ENCODE assay signal across 1 cellular context in genomic region chr7:143477501-143478150, GRCh38.
TF ChIP-seq lines count a peak whose summit lies in the region.

TAS2R41 (plus strand) TSS chr7:143477873; CDS start chr7:143477873, 0 bp downstream.

TF ChIP-seq in GM23338, 12 proteins besides CTCF, POLR2A, EP300 and RAD21 (continued from another document):
- TF ChIP-seq ZNF462 (CRISPR knock-in tag; IDR thresholded peaks at IDR 0.05) = no peak
- TF ChIP-seq POLR2AphosphoS5 (IDR thresholded peaks at IDR 0.05; ENCODE audit: low read depth) = no peak
- no peak for TF ChIP-seq CREB1 (CRISPR knock-in tag; IDR thresholded peaks at IDR 0.05; ENCODE audit: low read depth)
- no peak for TF ChIP-seq STAT1 (IDR thresholded peaks at IDR 0.05; ENCODE audit: unreplicated experiment)
